18 cellular contexts compared by ENCODE assay signal in the genomic region with DNA sequence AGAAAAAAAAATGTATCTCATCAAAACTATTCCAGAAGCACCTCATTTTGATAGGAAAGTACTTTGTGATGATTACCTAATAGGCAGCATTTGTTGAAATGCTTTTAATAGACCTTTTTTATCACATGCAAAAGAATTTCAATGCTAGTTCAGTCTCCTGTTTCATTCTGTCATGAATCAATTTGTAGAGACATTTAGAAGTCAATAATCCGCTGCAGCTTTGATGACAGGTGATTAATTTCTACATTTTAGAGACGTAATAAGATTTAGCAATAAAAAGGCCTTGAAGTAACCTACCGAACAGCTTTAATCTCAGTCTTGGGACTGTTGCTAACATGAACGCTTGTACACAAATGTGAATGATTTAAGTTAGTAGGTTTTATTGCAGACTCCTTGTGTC.
DNase-seq lines count a peak whose midpoint lies in the region; ATAC-seq and TF ChIP-seq lines count a peak whose summit lies in the region.
"Had no signal": no experiment of that assay in that cellular context is flagged by ENCODE, and none has a peak within 500 bp of the region (broad histone marks: within the 10 kb centered on the region; RNA-seq: fewer than 3 reads in every experiment).

No MANE protein-coding gene starts in this region.

- DNase-seq in HEK293T (ENCODE audit: extremely low spot score) (no peak), NCI-H82 treated with DMSO at 0.1 percent for 48 hours (lab: John Stamatoyannopoulos, UW; ENCODE audit: unreplicated experiment) (peak; percentile 34), WERI-Rb-1 (no peak)
- DNase-seq: AML-193; Caco-2; Calu3; CD4-positive, alpha-beta T cell; CD8-positive, alpha-beta T cell; DMS79 treated with DMSO at 0.1 percent for 48 hours; GF-D8 had no signal

- peak overlapping the region; percentile 24 to 47 (median 30) for H3K27ac Mint-ChIP-seq in nephron
- H3K27ac Mint-ChIP-seq: B cell; CD4-positive, alpha-beta T cell; CD8-positive, alpha-beta T cell had no signal

- H3K4me3 ChIP-seq in WERI-Rb-1 (ENCODE audit: low read depth, low read length) = no peak overlapping the region
- H3K4me3 ChIP-seq: A549; BLaER1 treated with 17β-estradiol and CSF1 and Interleukin-3, amounts not matched to agents 10 nM and 100 nM had no signal

- no peak overlapping the region for H3K27ac ChIP-seq in WERI-Rb-1
- H3K27ac ChIP-seq: 22Rv1; A549; BLaER1 treated with 17β-estradiol and CSF1 and Interleukin-3, amounts not matched to agents 10 nM and 100 nM; C4-2B had no signal

- no peaks in the 10 kb centered on the region for H3K27me3 ChIP-seq in WERI-Rb-1 (ENCODE audit: insufficient read depth, low read depth, severe bottlenecking)
- H3K27me3 ChIP-seq: BLaER1 treated with 17β-estradiol and CSF1 and Interleukin-3, amounts not matched to agents 10 nM and 100 nM had no signal

- H3K36me3 ChIP-seq in WERI-Rb-1 = no peaks in the 10 kb centered on the region
- H3K36me3 ChIP-seq: BLaER1 treated with 17β-estradiol and CSF1 and Interleukin-3, amounts not matched to agents 10 nM and 100 nM had no signal

- H3K36me3 Mint-ChIP-seq in nephron (ENCODE audit: low read depth) = no peaks in the 10 kb centered on the region
- H3K36me3 Mint-ChIP-seq: CD8-positive, alpha-beta T cell had no signal

- H3K9me3 Mint-ChIP-seq in nephron = no peaks in the 10 kb centered on the region
- H3K9me3 Mint-ChIP-seq: CD4-positive, alpha-beta T cell; CD8-positive, alpha-beta T cell had no signal

- POLR2A ChIA-PET in HEK293T (lab: Yijun Ruan, JAX) = no interaction called here

- H3K4me1 Mint-ChIP-seq in nephron = peaks cover 27% of the 10 kb centered on the region
- H3K4me1 Mint-ChIP-seq: B cell had no signal

- CTCF ChIA-PET in HEK293T (lab: Yijun Ruan, JAX) = interaction anchor here (0.8 to 1.3 kb wide), 3 partner anchors 9 to 22 kb away, joined by 3 to 5 read pairs (median 3); no protein-coding TSS in a partner anchor

- no peaks in the 10 kb centered on the region for H3K9me3 ChIP-seq in WERI-Rb-1 (ENCODE audit: severe bottlenecking)
- H3K9me3 ChIP-seq: A549, Caco-2 had no signal

- H3K27me3 Mint-ChIP-seq in nephron (ENCODE audit: low read depth) = peaks cover 4% of the 10 kb centered on the region
- H3K27me3 Mint-ChIP-seq: B cell; CD4-positive, alpha-beta T cell had no signal

- ATAC-seq in HG02798 (IDR thresholded peaks at IDR 0.05; ENCODE audit: poor library complexity, unreplicated experiment) (no peak), GM18519 (IDR thresholded peaks at IDR 0.05; ENCODE audit: low FRiP score, unreplicated experiment) (no peak)
- ATAC-seq: A549; CD8-positive, alpha-beta T cell had no signal

- H3K4me3 Mint-ChIP-seq in nephron = no peak overlapping the region
- H3K4me3 Mint-ChIP-seq: B cell; CD4-positive, alpha-beta T cell; CD8-positive, alpha-beta T cell had no signal

- no peak for TF ChIP-seq CTCF in nephron (IDR thresholded peaks at IDR 0.05; ENCODE audit: unreplicated experiment in 3 of 3)
- TF ChIP-seq CTCF in WERI-Rb-1 (IDR thresholded peaks at IDR 0.05; ENCODE audit: low read depth, low read length) = no peak

TF ChIP-seq in HEK293T, 16 proteins besides CTCF, POLR2A, EP300 and RAD21:
- TF ChIP-seq ARNT (IDR thresholded peaks at IDR 0.05) = no peak
- no peak for TF ChIP-seq SUZ12 (IDR thresholded peaks at IDR 0.05)
- TF ChIP-seq CTBP1 (IDR thresholded peaks at IDR 0.05; ENCODE audit: borderline replicate concordance) = 0 out of 2 replicates have a peak, but pooled peaks have one; percentile 41
- TF ChIP-seq, protein P1, sequence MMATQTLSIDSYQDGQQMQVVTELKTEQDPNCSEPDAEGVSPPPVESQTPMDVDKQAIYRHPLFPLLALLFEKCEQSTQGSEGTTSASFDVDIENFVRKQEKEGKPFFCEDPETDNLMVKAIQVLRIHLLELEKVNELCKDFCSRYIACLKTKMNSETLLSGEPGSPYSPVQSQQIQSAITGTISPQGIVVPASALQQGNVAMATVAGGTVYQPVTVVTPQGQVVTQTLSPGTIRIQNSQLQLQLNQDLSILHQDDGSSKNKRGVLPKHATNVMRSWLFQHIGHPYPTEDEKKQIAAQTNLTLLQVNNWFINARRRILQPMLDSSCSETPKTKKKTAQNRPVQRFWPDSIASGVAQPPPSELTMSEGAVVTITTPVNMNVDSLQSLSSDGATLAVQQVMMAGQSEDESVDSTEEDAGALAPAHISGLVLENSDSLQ (IDR thresholded peaks at IDR 0.05) = peak; percentile 92
